ENCODE assay signal across 29 cellular contexts in the genomic region with DNA sequence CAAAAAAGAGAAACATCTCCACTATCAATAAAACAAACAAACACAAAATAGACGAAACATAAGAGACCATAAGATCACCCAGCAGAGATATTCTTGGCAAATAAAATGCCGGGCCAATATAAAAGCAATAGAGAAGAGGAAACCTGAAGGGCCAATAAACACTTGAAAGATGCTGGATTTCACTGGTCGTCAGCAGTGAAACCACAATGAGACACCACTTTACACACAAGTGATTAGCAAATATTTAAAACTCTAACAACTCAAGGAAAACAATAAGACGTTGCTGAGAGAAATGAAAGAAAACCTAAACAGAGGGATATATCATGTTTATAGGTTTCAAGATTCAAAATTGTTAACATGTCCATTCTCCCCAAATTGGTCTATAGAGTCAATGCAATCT.
DNase-seq lines count a peak whose midpoint lies in the region; ATAC-seq and TF ChIP-seq lines count a peak whose summit lies in the region.
"Had no signal": no experiment of that assay in that cellular context is flagged by ENCODE, and none has a peak within 500 bp of the region (broad histone marks: within the 10 kb centered on the region; RNA-seq: fewer than 3 reads in every experiment).

No MANE protein-coding gene starts in this region.

- no peaks in the 10 kb centered on the region for H3K9me3 ChIP-seq in cardiac muscle cell (ENCODE audit: low read depth)
- no peaks in the 10 kb centered on the region for H3K9me3 ChIP-seq in Karpas-422 (ENCODE audit: low read length)
- no peaks in the 10 kb centered on the region; the same call in 1 of the 2 replicates for H3K9me3 ChIP-seq in PC-9 (ENCODE audit: insufficient read depth, low read depth)
- no peaks in the 10 kb centered on the region for H3K9me3 ChIP-seq in SK-N-SH
- H3K9me3 ChIP-seq in HAP-1, result no peaks in the 10 kb centered on the region; the same call in 1 of the 2 replicates
- H3K9me3 ChIP-seq: BE2C, pancreas had no signal

- H3K4me3 ChIP-seq in cardiac muscle cell, result no peak overlapping the region
- peak overlapping the region; percentile 39 for H3K4me3 ChIP-seq in Karpas-422 (ENCODE audit: low read length)
- no peak overlapping the region for H3K4me3 ChIP-seq in PC-9
- no peak overlapping the region for H3K4me3 ChIP-seq in SK-N-SH (ENCODE audit: low read depth in 2 of 2, low read length in 1 of 2)
- H3K4me3 ChIP-seq in HAP-1, result no peak overlapping the region
- H3K4me3 ChIP-seq: GM23248, pancreas, smooth muscle cell had no signal

- H3K4me2 ChIP-seq in Karpas-422 (ENCODE audit: low read depth, low read length, poor library complexity, severe bottlenecking), result peak overlapping the region; percentile 60
- H3K4me2 ChIP-seq in PC-9, result peak overlapping the region; percentile 25; the same call in 1 of the 2 replicates
- H3K4me2 ChIP-seq in SK-N-SH, result no peak overlapping the region
- H3K4me2 ChIP-seq: KMS-11, smooth muscle cell had no signal

- POLR2A ChIA-PET in PC-9 (lab: Charles Lee; ENCODE audit: unreplicated experiment) (interaction anchor here (0.6 kb wide), 1 partner anchor 150 kb away, joined by 4 read pairs; no protein-coding TSS in a partner anchor), SK-N-SH (lab: Yijun Ruan, JAX) (no interaction called here)

- no peak for TF ChIP-seq RAD21 in SK-N-SH (IDR thresholded peaks at IDR 0.05; ENCODE audit: low read length)

- DNase-seq in cardiac muscle cell (ENCODE audit: low read depth in 1 of 2, low spot score in 1 of 2) (no peak), left ventricle myocardium superior (no peak), Karpas-422 (no peak), PC-9 (no peak), renal cortical epithelial cell (ENCODE audit: low read depth) (peak; percentile 87), SK-N-SH (no peak), HAP-1 (ENCODE audit: low spot score in 2 of 2) (no peak), ureter (ENCODE audit: low spot score) (no peak)
- DNase-seq: activated CD4-positive, alpha-beta T cell treated with anti-CD3 and anti-CD28 coated beads for 48 hours; activated naive CD4-positive, alpha-beta T cell treated with Interleukin-2 at 50 U/mL for 16 hours; activated T-cell treated with anti-CD3 and anti-CD28 coated beads, Interleukin-2, amount 50 U/mL, for 4 hours; amniotic stem cell; COR-L47; effector CD4-positive, alpha-beta T cell; GM23248; MV-4-11; NCI-H187 treated with DMSO at 0.1 percent for 48 hours; pancreas; PC-3; Right ventricle myocardium superior; stimulated activated CD4-positive, alpha-beta T cell treated with anti-CD3 and anti-CD28 coated beads, Interleukin-1b, Interleukin-23, amount 100 ng/mL, for 48 hours; SW 1271; T-helper 9 cell had no signal

- no peaks in the 10 kb centered on the region for H3K27me3 ChIP-seq in cardiac muscle cell
- H3K27me3 ChIP-seq in Karpas-422 (ENCODE audit: low read length), result no peaks in the 10 kb centered on the region
- H3K27me3 ChIP-seq in PC-9 (ENCODE audit: insufficient read depth, low read depth), result no peaks in the 10 kb centered on the region
- no peaks in the 10 kb centered on the region for H3K27me3 ChIP-seq in SK-N-SH (ENCODE audit: insufficient read depth)
- peaks cover 7% of the 10 kb centered on the region for H3K27me3 ChIP-seq in HAP-1 (ENCODE audit: low read depth)
- H3K27me3 ChIP-seq: BE2C, pancreas had no signal

- no peak for ATAC-seq in left ventricle myocardium superior
- ATAC-seq: activated T-cell treated with anti-CD3 and anti-CD28 coated beads, Interleukin-2, amount 50 U/mL, for 4 hours; natural killer cell treated with Interleukin-12 subunit alpha and Interleukin-12 subunit beta and Interleukin-15 and Interleukin-18, amount 100 ng/mL, for 72 hours; PC-3 had no signal

- in situ Hi-C loops in HAP-1 (cut with MboI; ENCODE audit: low sequenced_read_pairs), result no loop called here

- H3K4me1 ChIP-seq in cardiac muscle cell (ENCODE audit: low read depth) (peaks cover 23% of the 10 kb centered on the region), Karpas-422 (ENCODE audit: low read length) (peaks cover 35% of the 10 kb centered on the region), PC-9 (replicated peaks; ENCODE audit: insufficient read depth) (peaks cover 14% of the 10 kb centered on the region), SK-N-SH (ENCODE audit: control insufficient read depth in 1 of 2, insufficient read depth in 2 of 2, low read depth in 1 of 2, low read length in 1 of 2) (no peaks in the 10 kb centered on the region), HAP-1 (no peaks in the 10 kb centered on the region)
- H3K4me1 ChIP-seq: BE2C, pancreas had no signal

- no peak for TF ChIP-seq CTCF in cardiac muscle cell (IDR thresholded peaks at IDR 0.05; ENCODE audit: low read depth, low read length)
- TF ChIP-seq CTCF in PC-9 (conservative IDR thresholded peaks at IDR 0.05), result no peak
- no peak for TF ChIP-seq CTCF in SK-N-SH (IDR thresholded peaks at IDR 0.05)

- no peaks in the 10 kb centered on the region for H4K20me1 ChIP-seq in Karpas-422 (ENCODE audit: insufficient read depth, low read depth, low read length)
- no peaks in the 10 kb centered on the region for H4K20me1 ChIP-seq in PC-9 (ENCODE audit: insufficient read depth)
- no peaks in the 10 kb centered on the region for H4K20me1 ChIP-seq in SK-N-SH (ENCODE audit: insufficient read depth)

- 0 out of 2 replicates have a peak overlapping the region, but pooled peaks have one; percentile 0 for H3K9ac ChIP-seq in Karpas-422 (ENCODE audit: low read length)
- no peak overlapping the region for H3K9ac ChIP-seq in SK-N-SH
- H3K9ac ChIP-seq: GM23248, KMS-11 had no signal

- no TSS peak for BruUV-seq in PC-9 (replicated peaks; lab: Mats Ljungman, UMichigan)

- 88% methylated on average over 4 of the region's 4 CpGs for WGBS in SK-N-SH (ENCODE audit: low lambda C conversion rate)

- H3F3A ChIP-seq in PC-9 (ENCODE audit: insufficient read depth, low read depth) (peaks cover 8% of the 10 kb centered on the region; the same call in 1 of the 2 replicates), SK-N-SH (replicated peaks; ENCODE audit: insufficient read depth) (no peaks in the 10 kb centered on the region)

- CTCF ChIA-PET in PC-9 (lab: Charles Lee) (no interaction called here), SK-N-SH (lab: Yijun Ruan, JAX) (interaction anchor here (2.0 kb wide), 1 partner anchor 90 kb away, joined by 4 read pairs; no protein-coding TSS in a partner anchor)

- H3K27ac ChIP-seq in cardiac muscle cell, result peak overlapping the region; percentile 74
- H3K27ac ChIP-seq in Karpas-422 (ENCODE audit: low read length), result peak overlapping the region; percentile 33; the same call in 1 of the 2 replicates
- H3K27ac ChIP-seq in PC-9, result no peak overlapping the region
- H3K27ac ChIP-seq in SK-N-SH (ENCODE audit: low read depth in 2 of 2, low read length in 1 of 2), result no peak overlapping the region
- H3K27ac ChIP-seq: GM23248, HL-60, KMS-11, pancreas, VCaP had no signal

- H3K36me3 ChIP-seq in cardiac muscle cell, result no peaks in the 10 kb centered on the region
- H3K36me3 ChIP-seq in Karpas-422 (ENCODE audit: insufficient read depth, low read length), result no peaks in the 10 kb centered on the region
- no peaks in the 10 kb centered on the region for H3K36me3 ChIP-seq in PC-9 (ENCODE audit: low read depth)
- peaks cover 0 to 11% of the 10 kb centered on the region in 2 experiments for H3K36me3 ChIP-seq in SK-N-SH (replicated peaks in 1 of 2; ENCODE audit: control insufficient read depth in 1 of 2, insufficient read depth in 2 of 2, low read length in 1 of 2)
- H3K36me3 ChIP-seq in HAP-1 (replicated peaks), result no peaks in the 10 kb centered on the region
- H3K36me3 ChIP-seq: BE2C, pancreas had no signal

- no peaks in the 10 kb centered on the region for H3K79me2 ChIP-seq in Karpas-422 (ENCODE audit: low read length)
- H3K79me2 ChIP-seq in PC-9 (ENCODE audit: low read depth), result no peaks in the 10 kb centered on the region
- peaks cover 5% of the 10 kb centered on the region; the same call in 1 of the 2 replicates for H3K79me2 ChIP-seq in SK-N-SH (ENCODE audit: insufficient read depth)

- intact Hi-C loops in left ventricle myocardium superior (cut with micrococcal nuclease) (no loop called here), PC-9 (cut with micrococcal nuclease; ENCODE audit: unreplicated experiment) (no loop called here)

- H2AFZ ChIP-seq in Karpas-422 (ENCODE audit: low read length) (no peak overlapping the region), PC-9 (no peak overlapping the region), SK-N-SH (ENCODE audit: low read depth) (no peak overlapping the region)
- H2AFZ ChIP-seq: GM23248 had no signal

- no peak for TF ChIP-seq EP300 in SK-N-SH (IDR thresholded peaks at IDR 0.05; ENCODE audit: borderline replicate concordance in 1 of 2, low read depth in 1 of 2, low read length in 1 of 2)

- no peaks in the 10 kb centered on the region for H3K9me2 ChIP-seq in Karpas-422 (replicated peaks; ENCODE audit: insufficient read depth, low read length)
- no peaks in the 10 kb centered on the region for H3K9me2 ChIP-seq in PC-9 (ENCODE audit: insufficient read depth)
- H3K9me2 ChIP-seq in SK-N-SH, result no peaks in the 10 kb centered on the region

TF ChIP-seq in SK-N-SH, 30 proteins besides CTCF, POLR2A, EP300 and RAD21 (continues in another document):
- TF ChIP-seq RCOR1 (IDR thresholded peaks at IDR 0.05; ENCODE audit: low read length) (no peak), CHD2 (IDR thresholded peaks at IDR 0.05; ENCODE audit: low read length, partially characterized antibody) (no peak), SIN3A (IDR thresholded peaks at IDR 0.05; ENCODE audit: borderline replicate concordance, low read depth, low read length) (no peak), JUND (IDR thresholded peaks at IDR 0.05) (no peak), FOXM1 (IDR thresholded peaks at IDR 0.05; ENCODE audit: low read depth) (no peak), ELF1 (IDR thresholded peaks at IDR 0.05) (no peak), SMC3 (IDR thresholded peaks at IDR 0.05; ENCODE audit: low read depth, low read length) (no peak)
- TF ChIP-seq, protein P1, sequence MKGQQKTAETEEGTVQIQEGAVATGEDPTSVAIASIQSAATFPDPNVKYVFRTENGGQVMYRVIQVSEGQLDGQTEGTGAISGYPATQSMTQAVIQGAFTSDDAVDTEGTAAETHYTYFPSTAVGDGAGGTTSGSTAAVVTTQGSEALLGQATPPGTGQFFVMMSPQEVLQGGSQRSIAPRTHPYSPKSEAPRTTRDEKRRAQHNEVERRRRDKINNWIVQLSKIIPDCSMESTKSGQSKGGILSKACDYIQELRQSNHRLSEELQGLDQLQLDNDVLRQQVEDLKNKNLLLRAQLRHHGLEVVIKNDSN (IDR thresholded peaks at IDR 0.05; ENCODE audit: borderline replicate concordance, low read depth), result no peak
- TF ChIP-seq, protein P2, sequence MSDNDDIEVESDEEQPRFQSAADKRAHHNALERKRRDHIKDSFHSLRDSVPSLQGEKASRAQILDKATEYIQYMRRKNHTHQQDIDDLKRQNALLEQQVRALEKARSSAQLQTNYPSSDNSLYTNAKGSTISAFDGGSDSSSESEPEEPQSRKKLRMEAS (IDR thresholded peaks at IDR 0.05; ENCODE audit: low read depth), result no peak

Comparison
In these comparisons a context has a peak if more than half of its experiments do, and no peak if none do; other contexts are left out.
1. H3K27ac ChIP-seq: peak in cardiac muscle cell (single experiment) and Karpas-422 (single experiment); none in PC-9 (single experiment) and SK-N-SH (0 of 2).